ENCODE assay signal across 8 cellular contexts in genomic region chrX:49878128-49878833, GRCh38. TPM values are rescaled to one million over a fixed set of nuclear protein-coding genes. Genes with fewer than 3 reads are reported as not detected.
DNase-seq lines count a peak whose midpoint lies in the region; ATAC-seq and TF ChIP-seq lines count a peak whose summit lies in the region.

No MANE protein-coding gene starts in this region.

- no peaks in the 10 kb centered on the region for H3F3A ChIP-seq in OCI-LY1 (ENCODE audit: insufficient read depth, low read length)

- no peaks in the 10 kb centered on the region for H3K79me2 ChIP-seq in OCI-LY1 (ENCODE audit: insufficient read depth, low read length)

- TF ChIP-seq CTCF in AG04450 (IDR thresholded peaks at IDR 0.05; ENCODE audit: low read depth, low read length) (no peak), OCI-LY1 (IDR thresholded peaks at IDR 0.05; ENCODE audit: low read length) (no peak)

- peaks cover 19% of the 10 kb centered on the region for H3K4me1 ChIP-seq in OCI-LY1 (ENCODE audit: insufficient read depth, low read length, severe bottlenecking)
- peaks cover 3% of the 10 kb centered on the region for H3K4me1 ChIP-seq in effector memory CD4-positive, alpha-beta T cell (ENCODE audit: control insufficient read depth, insufficient read depth, low read length, poor library complexity, severe bottlenecking)

- peak overlapping the region; percentile 65 for H3K4me3 ChIP-seq in AG04450 (ENCODE audit: low read depth, low read length)
- H3K4me3 ChIP-seq in OCI-LY1 (ENCODE audit: low read depth, low read length, poor library complexity, severe bottlenecking): peak overlapping the region; percentile 70
- H3K4me3 ChIP-seq in effector memory CD4-positive, alpha-beta T cell (ENCODE audit: insufficient read depth, low read depth, low read length, poor library complexity, severe bottlenecking): no peak overlapping the region

- peaks cover 5 to 36% (median 24%) of the 10 kb centered on the region in 4 donors for H3K4me1 Mint-ChIP-seq in naive thymus-derived CD8-positive, alpha-beta T cell

- H3K4me3 Mint-ChIP-seq in naive thymus-derived CD8-positive, alpha-beta T cell: peak overlapping the region in 9 of 10 donors; percentile 75 to 89 (median 79)

- no peaks in the 10 kb centered on the region for H3K9me3 Mint-ChIP-seq in naive thymus-derived CD8-positive, alpha-beta T cell

- H3K9ac ChIP-seq in OCI-LY1 (ENCODE audit: low read length): peak overlapping the region; percentile 59

- DNase-seq in AG04450 (ENCODE audit: low read depth, low spot score) (no peak), NCI-H128 (lab: John Stamatoyannopoulos, UW; ENCODE audit: unreplicated experiment) (no peak), AG20443 (ENCODE audit: low spot score) (no peak), OCI-M2 (lab: John Stamatoyannopoulos, UW; ENCODE audit: unreplicated experiment) (no peak)
- DNase-seq in effector memory CD4-positive, alpha-beta T cell: no peak
- DNase-seq in naive thymus-derived CD8-positive, alpha-beta T cell: no peak

- H3K9me3 ChIP-seq in AG04450 (ENCODE audit: control insufficient read depth, insufficient read depth, low read length): no peaks in the 10 kb centered on the region
- H3K9me3 ChIP-seq in OCI-LY1 (ENCODE audit: low read length): no peaks in the 10 kb centered on the region
- H3K9me3 ChIP-seq in effector memory CD4-positive, alpha-beta T cell (ENCODE audit: control insufficient read depth, low read length): no peaks in the 10 kb centered on the region

- H3K27ac Mint-ChIP-seq in naive thymus-derived CD8-positive, alpha-beta T cell: peak overlapping the region in 8 of 10 donors; percentile 47 to 89 (median 87)

- no peaks in the 10 kb centered on the region for H3K27me3 Mint-ChIP-seq in naive thymus-derived CD8-positive, alpha-beta T cell

- no peak for ATAC-seq in naive thymus-derived CD8-positive, alpha-beta T cell
- no peak for ATAC-seq in GM18907 (IDR thresholded peaks at IDR 0.05; ENCODE audit: unreplicated experiment)

- H3K27me3 ChIP-seq in AG04450 (ENCODE audit: control insufficient read depth, insufficient read depth, low read length) (peaks cover 2% of the 10 kb centered on the region), OCI-LY1 (ENCODE audit: insufficient read depth, low read length) (no peaks in the 10 kb centered on the region)
- no peaks in the 10 kb centered on the region for H3K27me3 ChIP-seq in effector memory CD4-positive, alpha-beta T cell (replicated peaks; ENCODE audit: control insufficient read depth, insufficient read depth, low read length, poor library complexity, severe bottlenecking)

- no peaks in the 10 kb centered on the region for H4K20me1 ChIP-seq in OCI-LY1 (ENCODE audit: insufficient read depth, low read length)

- H3K36me3 Mint-ChIP-seq in naive thymus-derived CD8-positive, alpha-beta T cell: peaks cover 0 to 2% (median 0%) of the 10 kb centered on the region in 3 donors

- H2AFZ ChIP-seq in OCI-LY1 (ENCODE audit: low read length): peak overlapping the region; percentile 75; the same call in 1 of the 2 replicates

- no peaks in the 10 kb centered on the region for H3K36me3 ChIP-seq in OCI-LY1 (ENCODE audit: insufficient read depth, low read length)
- no peaks in the 10 kb centered on the region for H3K36me3 ChIP-seq in effector memory CD4-positive, alpha-beta T cell (ENCODE audit: control insufficient read depth, insufficient read depth, low read length)

- peak overlapping the region; percentile 83 for H3K4me2 ChIP-seq in OCI-LY1 (ENCODE audit: low read length)

- CTCF ChIA-PET in AG04450 (lab: Charles Lee): interaction anchor here (0.7 to 2.3 kb wide), 9 partner anchors 10 to 586 kb away, joined by 3 to 9 read pairs (median 4); partner anchors contain the start of gene CLCN5

- POLR2A ChIA-PET in AG04450 (lab: Yijun Ruan, JAX): interaction anchor here (0.7 to 1.2 kb wide), 2 partner anchors 45 to 1077 kb away, joined by 3 read pairs; partner anchors contain the start of gene HDAC6
- POLR2A ChIA-PET in naive thymus-derived CD8-positive, alpha-beta T cell (lab: Charles Lee): interaction anchor here (2.0 kb wide), 1 partner anchor 44 kb away, joined by 7 read pairs; the partner anchor contains the start of gene CLCN5

- H3K27ac ChIP-seq in AG04450 (ENCODE audit: low read depth, low read length): peak overlapping the region; percentile 78
- H3K27ac ChIP-seq in OCI-LY1 (ENCODE audit: low read depth, low read length, poor library complexity, severe bottlenecking): no peak overlapping the region
- H3K27ac ChIP-seq in effector memory CD4-positive, alpha-beta T cell (ENCODE audit: insufficient read depth, low read length, poor library complexity, severe bottlenecking): peak overlapping the region; percentile 69

- H3K9me2 ChIP-seq in OCI-LY1 (ENCODE audit: low read depth, low read length): no peaks in the 10 kb centered on the region

RNA-seq across cellular contexts. Expression of gene USP27X, which starts 1.0 kb away (rescaled TPM):
- 4.2 and 4.3 TPM in 2 replicates for polyA plus RNA-seq in AG04450 (2011; rRNA removed)
- 4.9 and 5.3 TPM in 2 replicates for polyA minus RNA-seq in AG04450 (2011; rRNA and poly(A)+ RNA removed)
- 1 to 10 TPM; 5.7 to 6.5 TPM for total RNA-seq in naive thymus-derived CD8-positive, alpha-beta T cell
- under 1 TPM; 0.30 to 0.60 (median 0.39) TPM for polyA plus RNA-seq in naive thymus-derived CD8-positive, alpha-beta T cell

RNA-seq across cellular contexts. Expression of gene CLCN5, which starts 44.1 kb away (rescaled TPM):
- 1.9 and 2.2 TPM in 2 replicates for polyA plus RNA-seq in AG04450 (2011; rRNA removed)
- polyA minus RNA-seq in AG04450 (2011; rRNA and poly(A)+ RNA removed): 7.3 and 10.3 TPM in 2 replicates
- total RNA-seq in naive thymus-derived CD8-positive, alpha-beta T cell: 1 to 10 TPM; 1.5 to 2.5 TPM
- polyA plus RNA-seq in naive thymus-derived CD8-positive, alpha-beta T cell: 1 to 10 TPM in 1 of 3 donors, under 1 TPM in 2; 0.72 to 1.1 (median 0.92) TPM

RNA-seq across cellular contexts. Expression of gene PAGE4, which starts 49.2 kb away (rescaled TPM):
- polyA plus RNA-seq in AG04450 (2011; rRNA removed): not detected in 2 replicates
- polyA minus RNA-seq in AG04450 (2011; rRNA and poly(A)+ RNA removed): not detected in 2 replicates
- total RNA-seq in naive thymus-derived CD8-positive, alpha-beta T cell: not detected
- polyA plus RNA-seq in naive thymus-derived CD8-positive, alpha-beta T cell: not detected
